ENCODE assay signal across 23 cellular contexts in the genomic region with DNA sequence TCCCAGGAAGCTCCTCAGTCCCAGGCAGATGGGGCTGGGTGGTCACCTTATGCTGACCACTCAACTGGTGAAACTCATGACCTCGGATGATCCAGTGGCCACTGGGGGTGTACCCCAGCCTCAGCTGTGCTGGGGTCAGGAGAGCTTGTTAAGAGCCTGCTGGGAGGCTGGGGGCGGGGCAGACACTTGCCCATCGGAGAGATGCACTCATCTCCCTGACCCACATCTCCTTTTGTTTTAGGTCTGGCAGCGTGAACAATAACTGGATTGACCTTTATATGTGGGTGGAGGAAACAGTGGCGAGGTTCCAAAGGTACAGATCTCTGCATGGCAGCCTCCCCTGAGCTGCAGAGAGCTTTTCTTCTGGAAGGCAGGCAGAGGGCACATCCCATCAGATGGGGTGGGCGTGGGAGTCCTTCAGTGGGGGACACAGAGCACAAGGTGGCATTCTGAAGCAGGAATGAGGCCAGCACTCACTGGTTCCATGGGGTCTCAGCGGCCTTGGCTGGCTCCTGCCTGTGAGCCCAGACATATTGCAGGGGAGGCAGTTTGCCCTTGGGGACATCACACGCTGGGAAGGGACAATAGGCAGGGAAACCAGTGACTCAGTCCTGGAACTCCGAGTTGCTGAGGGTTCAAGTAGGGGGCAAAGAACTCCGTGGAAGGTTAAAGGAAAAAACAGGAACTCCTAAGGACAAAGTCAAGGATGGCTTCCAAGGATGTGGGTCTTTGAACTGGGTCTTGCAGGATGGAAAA. TPM values are rescaled to one million over a fixed set of nuclear protein-coding genes. Genes with fewer than 3 reads are reported as not detected.
A peak's percentile ranks its signal among the peaks of the same experiment; 100 is the strongest.
DNase-seq lines count a peak whose midpoint lies in the region; TF ChIP-seq lines count a peak whose summit lies in the region.
"Had no signal": no experiment of that assay in that cellular context is flagged by ENCODE, and none has a peak within 500 bp of the region (broad histone marks: within the 10 kb centered on the region; RNA-seq: fewer than 3 reads in every experiment).

No MANE protein-coding gene starts in this region.

- H3K4me3 ChIP-seq in breast epithelium (no peak overlapping the region), foreskin fibroblast (ENCODE audit: low read depth in 1 of 2, low read length in 2 of 2) (no peak overlapping the region)
- H3K4me3 ChIP-seq: ascending aorta, smooth muscle cell, vagina had no signal

- peak; percentile 21 for DNase-seq in activated CD4-positive, CD25-positive, alpha-beta regulatory T cell treated with anti-CD3 and anti-CD28 coated beads, Interleukin-2, amount 50 U/mL, for 72 hours
- DNase-seq in activated CD4-positive, CD25-positive, alpha-beta regulatory T cell (lab: John Stamatoyannopoulos, UW) = no peak
- DNase-seq in ELF-1 (ENCODE audit: low read depth, low spot score) (peak; percentile 27), breast epithelium (ENCODE audit: low spot score in 2 of 2) (peak in 1 of 2 donors; percentile 40), mucosa of gallbladder (ENCODE audit: low spot score) (peak; percentile 48), nephron progenitor cell (no peak), foreskin fibroblast (no peak), cortex of kidney (lab: John Stamatoyannopoulos, UW) (no peak)
- DNase-seq: activated B cell treated with CpG ODN at 0.5 μM for 24 hours; activated CD8-positive, alpha-beta memory T cell treated with anti-CD3 and anti-CD28 coated beads, Interleukin-2, amount 10 ng/mL, durations not matched to agents 7 days and 5 days; activated naive CD4-positive, alpha-beta T cell; BE2C; cerebellar nuclear complex; effector memory CD8-positive, alpha-beta T cell; NCI-H1694; stimulated activated CD4-positive, alpha-beta T cell treated with anti-CD3 and anti-CD28 coated beads, Interleukin-4, amount 100 ng/mL, for 4 hours; T-helper 9 cell had no signal

- peak overlapping the region; percentile 43 to 68 for H3K27ac ChIP-seq in breast epithelium
- H3K27ac ChIP-seq: ascending aorta, vagina had no signal

- intact Hi-C loops in breast epithelium (cut with DNase I; ENCODE audit: low total_unique reads) = no loop called here

- H3K27ac Mint-ChIP-seq in nephron progenitor cell = no peak overlapping the region
- H3K27ac Mint-ChIP-seq: activated B cell treated with CpG ODN at 0.5 μM for 24 hours; activated CD8-positive, alpha-beta memory T cell treated with anti-CD3 and anti-CD28 coated beads, Interleukin-2, amount 10 ng/mL, durations not matched to agents 7 days and 5 days had no signal

- no peaks in the 10 kb centered on the region for H3K9me3 ChIP-seq in breast epithelium
- H3K9me3 ChIP-seq: ascending aorta, BE2C, vagina had no signal

- no peak overlapping the region for H3K4me3 Mint-ChIP-seq in nephron progenitor cell
- H3K4me3 Mint-ChIP-seq: activated B cell treated with CpG ODN at 0.5 μM for 24 hours; activated CD8-positive, alpha-beta memory T cell treated with anti-CD3 and anti-CD28 coated beads, Interleukin-2, amount 10 ng/mL, durations not matched to agents 7 days and 5 days; effector memory CD8-positive, alpha-beta T cell; naive thymus-derived CD8-positive, alpha-beta T cell had no signal

- H3K4me1 Mint-ChIP-seq in nephron progenitor cell = peaks cover 28% of the 10 kb centered on the region
- H3K4me1 Mint-ChIP-seq: activated B cell treated with CpG ODN at 0.5 μM for 24 hours; activated CD8-positive, alpha-beta memory T cell treated with anti-CD3 and anti-CD28 coated beads, Interleukin-2, amount 10 ng/mL, durations not matched to agents 7 days and 5 days had no signal

- TF ChIP-seq CTCF in breast epithelium (IDR thresholded peaks at IDR 0.05) = no peak
- TF ChIP-seq CTCF in nephron progenitor cell (IDR thresholded peaks at IDR 0.05) = no peak
- TF ChIP-seq CTCF in foreskin fibroblast (IDR thresholded peaks at IDR 0.05; ENCODE audit: low read depth, low read length) = no peak

- no peak for TF ChIP-seq POLR2A in breast epithelium (IDR thresholded peaks at IDR 0.05)

- peaks cover 0 to 4% of the 10 kb centered on the region in 2 donors for H3K4me1 ChIP-seq in breast epithelium
- H3K4me1 ChIP-seq: ascending aorta, BE2C, vagina had no signal

- H3K36me3 Mint-ChIP-seq in nephron progenitor cell (ENCODE audit: low read depth) = no peaks in the 10 kb centered on the region
- H3K36me3 Mint-ChIP-seq: activated CD8-positive, alpha-beta memory T cell treated with anti-CD3 and anti-CD28 coated beads, Interleukin-2, amount 10 ng/mL, durations not matched to agents 7 days and 5 days; naive thymus-derived CD8-positive, alpha-beta T cell had no signal

- H3K36me3 ChIP-seq in breast epithelium = no peaks in the 10 kb centered on the region
- H3K36me3 ChIP-seq: ascending aorta, BE2C, vagina had no signal

- no peaks in the 10 kb centered on the region for H3K27me3 ChIP-seq in breast epithelium
- H3K27me3 ChIP-seq: ascending aorta, BE2C, vagina had no signal

- no peaks in the 10 kb centered on the region for H3K9me3 Mint-ChIP-seq in nephron progenitor cell
- H3K9me3 Mint-ChIP-seq: activated B cell treated with CpG ODN at 0.5 μM for 24 hours; effector memory CD8-positive, alpha-beta T cell; naive thymus-derived CD8-positive, alpha-beta T cell had no signal

- H3K27me3 Mint-ChIP-seq in nephron progenitor cell (ENCODE audit: low read depth, poor library complexity) = peaks cover 37% of the 10 kb centered on the region

RNA-seq across cellular contexts. Expression of a gene that starts 5.2 kb away (rescaled TPM):
- total RNA-seq in breast epithelium (under 1 TPM in 1 of 3 donors, not detected in 2; 0.15 TPM), mucosa of gallbladder (not detected)
- total RNA-seq: activated B cell treated with CpG ODN at 0.5 μM for 24 hours; activated CD8-positive, alpha-beta memory T cell treated with anti-CD3 and anti-CD28 coated beads, Interleukin-2, amount 10 ng/mL, durations not matched to agents 7 days and 5 days; ascending aorta; fibroblast of lung; lung microvascular endothelial cell; naive thymus-derived CD8-positive, alpha-beta T cell; smooth muscle cell; vagina had no signal

Comparison
In these comparisons a context has a peak if more than half of its experiments do, and no peak if none do; other contexts are left out.
1. DNase-seq: peak in activated CD4-positive, CD25-positive, alpha-beta regulatory T cell treated with anti-CD3 and anti-CD28 coated beads, Interleukin-2, amount 50 U/mL, for 72 hours (single experiment), ELF-1 (single experiment) and mucosa of gallbladder (single experiment); none in activated CD4-positive, CD25-positive, alpha-beta regulatory T cell (0 of 4), nephron progenitor cell (single experiment), foreskin fibroblast (0 of 2) and cortex of kidney (single experiment).